Comparison of ENCODE assay signal across 9 cellular contexts in the genomic region with DNA sequence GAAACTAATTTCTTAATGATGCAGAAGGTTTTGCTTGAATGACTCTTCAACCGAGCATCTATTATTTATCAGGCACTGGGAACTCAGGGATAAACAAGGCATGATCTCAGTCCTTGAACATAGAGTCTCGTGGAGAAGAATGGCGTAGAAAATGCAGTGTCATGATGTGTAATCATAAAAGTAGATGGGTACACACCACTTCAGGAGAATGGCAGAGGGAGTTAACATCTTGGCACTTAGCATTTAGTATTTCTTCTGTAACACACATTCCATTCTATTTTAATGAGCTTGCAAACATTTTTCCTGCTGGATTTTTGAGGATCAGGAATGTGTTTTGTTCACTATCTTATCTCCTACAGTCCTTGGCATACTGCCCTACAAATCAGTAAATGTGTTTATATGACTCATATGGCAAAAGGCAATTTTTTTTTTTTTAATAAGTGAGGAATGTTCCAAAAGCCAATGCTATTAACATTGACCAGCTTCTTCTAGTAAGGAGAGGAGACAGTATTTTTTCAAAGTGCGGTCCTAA. TPM values are rescaled to one million over a fixed set of nuclear protein-coding genes. Genes with fewer than 3 reads are reported as not detected.
DNase-seq lines count a peak whose midpoint lies in the region; ATAC-seq and TF ChIP-seq lines count a peak whose summit lies in the region.
"Had no signal": no experiment of that assay in that cellular context is flagged by ENCODE, and none has a peak within 500 bp of the region (broad histone marks: within the 10 kb centered on the region; RNA-seq: fewer than 3 reads in every experiment).

No MANE protein-coding gene starts in this region.

- H3K36me3 ChIP-seq in mammary epithelial cell (ENCODE audit: insufficient read depth, low read length) (no peaks in the 10 kb centered on the region), mesendoderm (ENCODE audit: control insufficient read depth, insufficient read depth, low read length) (no peaks in the 10 kb centered on the region)
- H3K36me3 ChIP-seq: SJCRH30 had no signal

- H2BK15ac ChIP-seq in mesendoderm (replicated peaks; ENCODE audit: low read depth), result no peak overlapping the region

- TF ChIP-seq CTCF in mammary epithelial cell (conservative IDR thresholded peaks at IDR 0.05 in 1 of 2, IDR thresholded peaks at IDR 0.05 in 1 of 2; ENCODE audit: extremely low read depth in 1 of 2, insufficient read depth in 1 of 2, low read depth in 1 of 2, low read length in 2 of 2), result no peak

- H3K9ac ChIP-seq in mammary epithelial cell (ENCODE audit: insufficient read depth, low read length), result peak overlapping the region; percentile 89
- no peak overlapping the region for H3K9ac ChIP-seq in mesendoderm (ENCODE audit: low read length)

- H3K4me2 ChIP-seq in mammary epithelial cell (ENCODE audit: insufficient read depth, low read depth, low read length), result peak overlapping the region; percentile 61
- H3K4me2 ChIP-seq in mesendoderm (ENCODE audit: low read length), result no peak overlapping the region

- no peak overlapping the region for H3K23ac ChIP-seq in mesendoderm (ENCODE audit: low read length)

- BruUV-seq in mammary epithelial cell (replicated peaks; lab: Mats Ljungman, UMichigan), result TSS peak; percentile 90

- dilution Hi-C loops in mammary epithelial cell (cut with HindIII; ENCODE audit: low sequenced_read_pairs), result no loop called here

- H3K27ac ChIP-seq in mammary epithelial cell (ENCODE audit: insufficient read depth, low read depth, low read length) (peak overlapping the region; percentile 99), mesendoderm (ENCODE audit: low read depth, low read length) (no peak overlapping the region)
- H3K27ac ChIP-seq: SJCRH30 had no signal

- no peak overlapping the region for H3K56ac ChIP-seq in mesendoderm (ENCODE audit: low read length)

- no peak for ATAC-seq in HG03025 (IDR thresholded peaks at IDR 0.05; ENCODE audit: low FRiP score, unreplicated experiment)
- no peak for ATAC-seq in GM18861 (IDR thresholded peaks at IDR 0.05; ENCODE audit: unreplicated experiment)

- no peak overlapping the region for H2AFZ ChIP-seq in mammary epithelial cell (ENCODE audit: low read depth, low read length)

- H3K18ac ChIP-seq in mesendoderm (ENCODE audit: low read length), result no peak overlapping the region

- H2AK5ac ChIP-seq in mesendoderm (ENCODE audit: low read length), result no peak overlapping the region

- no peak overlapping the region for H2BK120ac ChIP-seq in mesendoderm (ENCODE audit: low read depth, low read length)

- H3K79me2 ChIP-seq in mammary epithelial cell (ENCODE audit: insufficient read depth, low read length) (no peaks in the 10 kb centered on the region), mesendoderm (ENCODE audit: control insufficient read depth, insufficient read depth, low read length) (no peaks in the 10 kb centered on the region)

- H4K5ac ChIP-seq in mesendoderm (ENCODE audit: low read length), result no peak overlapping the region

- H4K20me1 ChIP-seq in mammary epithelial cell (ENCODE audit: insufficient read depth, low read length), result no peaks in the 10 kb centered on the region

- intact Hi-C loops in mammary epithelial cell (cut with micrococcal nuclease), result loop anchor here (1.0 kb wide), 1 partner anchor 67 kb away; no protein-coding TSS in a partner anchor

- H3K4me3 ChIP-seq in mammary epithelial cell (replicated peaks in 1 of 3; ENCODE audit: insufficient read depth in 1 of 3, low read depth in 2 of 3, low read length in 3 of 3) (peak overlapping the region in 1 of 3 experiments; percentile 15), mesendoderm (ENCODE audit: low read length) (no peak overlapping the region)
- H3K4me3 ChIP-seq: SJCRH30 had no signal

- H3K4ac ChIP-seq in mesendoderm (ENCODE audit: low read depth, low read length), result no peak overlapping the region

- CTCF ChIA-PET in mammary epithelial cell (lab: Charles Lee; ENCODE audit: low non-redundant PET), result no interaction called here

- H2BK5ac ChIP-seq in mesendoderm (ENCODE audit: low read length), result no peak overlapping the region

- no peaks in the 10 kb centered on the region for H3K9me3 ChIP-seq in mammary epithelial cell (replicated peaks; ENCODE audit: insufficient read depth, low read length)
- H3K9me3 ChIP-seq: SJCRH30 had no signal

- 0% methylated on average over 4 of the region's 4 CpGs for WGBS in mammary epithelial cell (ENCODE audit: low coverage, missing lambda C conversion rate)
- WGBS in mesendoderm (ENCODE audit: extremely low coverage, insufficient coverage, low lambda C conversion rate), result no CpG with 5 or more reads among the region's 4 CpGs

- no peak overlapping the region for H4K8ac ChIP-seq in mesendoderm (ENCODE audit: low read depth, low read length)

- DNase-seq in GM03348 (ENCODE audit: low spot score), result peak; percentile 86
- peak; percentile 60 for DNase-seq in NCI-H446 treated with DMSO at 0.1 percent for 48 hours (lab: John Stamatoyannopoulos, UW)
- peak; percentile 89 for DNase-seq in mammary epithelial cell
- DNase-seq in mesendoderm, result peak; percentile 35
- no peak for DNase-seq in stimulated activated CD4-positive, alpha-beta T cell treated with anti-CD3 and anti-CD28 coated beads, Interleukin-2, amount 100 ng/mL, for 48 hours
- no peak for DNase-seq in stimulated activated naive CD4-positive, alpha-beta T cell (lab: John Stamatoyannopoulos, UW)

- no peaks in the 10 kb centered on the region for H3K79me1 ChIP-seq in mesendoderm (ENCODE audit: low read length)

- in situ Hi-C loops in mammary epithelial cell (cut with MboI; ENCODE audit: low sequenced_read_pairs in 2 of 2), result loop anchor here in 1 of 2 donors (5.0 kb wide), 1 partner anchor 68 kb away; no protein-coding TSS in a partner anchor

- no peaks in the 10 kb centered on the region for H3K27me3 ChIP-seq in mammary epithelial cell (ENCODE audit: insufficient read depth, low read length)
- peaks cover 7% of the 10 kb centered on the region for H3K27me3 ChIP-seq in mesendoderm (ENCODE audit: insufficient read depth, low read length, poor library complexity)
- H3K27me3 ChIP-seq: SJCRH30 had no signal

- H3K4me1 ChIP-seq in mammary epithelial cell (ENCODE audit: insufficient read depth, low read length), result peaks cover 38% of the 10 kb centered on the region
- H3K4me1 ChIP-seq in mesendoderm (ENCODE audit: control insufficient read depth, low read depth, low read length), result no peaks in the 10 kb centered on the region

RNA-seq across cellular contexts. Expression of gene TXNRD1, which starts 3.8 kb away (rescaled TPM):
- 100 to 1,000 TPM; 148 to 150 TPM for total RNA-seq in mammary epithelial cell
- 71.8 TPM for polyA plus RNA-seq in mammary epithelial cell
- 73.3 TPM for polyA minus RNA-seq in mammary epithelial cell
- polyA plus RNA-seq in mesendoderm (2013, experiment 1 of 2), result 124 TPM
- polyA plus RNA-seq in mesendoderm (2013, experiment 2 of 2), result 124 TPM

Comparison
In these comparisons a context has a peak if more than half of its experiments do, and no peak if none do; other contexts are left out.
1. DNase-seq: peak in GM03348 (single experiment), NCI-H446 treated with DMSO at 0.1 percent for 48 hours (single experiment), mammary epithelial cell (single experiment) and mesendoderm (single experiment); none in stimulated activated CD4-positive, alpha-beta T cell treated with anti-CD3 and anti-CD28 coated beads, Interleukin-2, amount 100 ng/mL, for 48 hours (0 of 2) and stimulated activated naive CD4-positive, alpha-beta T cell (0 of 6).